In genomic region chr22:35315855-35316745, GRCh38 we compare ENCODE assay signal across 2 cellular contexts.
TF ChIP-seq lines count a peak whose summit lies in the region.

No MANE protein-coding gene starts in this region.

TF ChIP-seq in liver, 16 proteins besides CTCF, POLR2A, EP300 and RAD21:
- no peak for TF ChIP-seq NR2F2 (IDR thresholded peaks at IDR 0.05)
- no peak for TF ChIP-seq EGR1 (IDR thresholded peaks at IDR 0.05; ENCODE audit: low read depth in 2 of 2)
- TF ChIP-seq FOXA2 (IDR thresholded peaks at IDR 0.05), result no peak
- TF ChIP-seq JUND (IDR thresholded peaks at IDR 0.05), result no peak
- no peak for TF ChIP-seq GABPA (IDR thresholded peaks at IDR 0.05 in 1 of 2, conservative IDR thresholded peaks at IDR 0.05 in 1 of 2)
- no peak for TF ChIP-seq TAF1 (conservative IDR thresholded peaks at IDR 0.05)
- TF ChIP-seq SP1 (IDR thresholded peaks at IDR 0.05), result no peak
- no peak for TF ChIP-seq REST (IDR thresholded peaks at IDR 0.05)

TF ChIP-seq in HepG2, 621 proteins besides CTCF, POLR2A, EP300 and RAD21:
- no peak for TF ChIP-seq NKX3-1 (CRISPR knock-in tag; IDR thresholded peaks at IDR 0.05)
- no peak for TF ChIP-seq ZZZ3 (CRISPR knock-in tag; IDR thresholded peaks at IDR 0.05; ENCODE audit: borderline replicate concordance)
- no peak for TF ChIP-seq KLF12 (CRISPR knock-in tag; IDR thresholded peaks at IDR 0.05; ENCODE audit: borderline replicate concordance)
- TF ChIP-seq, protein P1, sequence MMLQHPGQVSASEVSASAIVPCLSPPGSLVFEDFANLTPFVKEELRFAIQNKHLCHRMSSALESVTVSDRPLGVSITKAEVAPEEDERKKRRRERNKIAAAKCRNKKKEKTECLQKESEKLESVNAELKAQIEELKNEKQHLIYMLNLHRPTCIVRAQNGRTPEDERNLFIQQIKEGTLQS (CRISPR knock-in tag; IDR thresholded peaks at IDR 0.05), result no peak
- no peak for TF ChIP-seq ZBTB1 (CRISPR knock-in tag; IDR thresholded peaks at IDR 0.05; ENCODE audit: borderline replicate concordance)
- no peak for TF ChIP-seq FOXC1 (CRISPR knock-in tag; IDR thresholded peaks at IDR 0.05; ENCODE audit: borderline replicate concordance)
- TF ChIP-seq ATF5 (CRISPR knock-in tag; IDR thresholded peaks at IDR 0.05; ENCODE audit: low read depth), result no peak
- TF ChIP-seq ZNF382 (CRISPR knock-in tag; IDR thresholded peaks at IDR 0.05; ENCODE audit: borderline replicate concordance), result no peak
- no peak for TF ChIP-seq SSRP1 (CRISPR knock-in tag; IDR thresholded peaks at IDR 0.05)
- TF ChIP-seq EZH2 (conservative IDR thresholded peaks at IDR 0.05; ENCODE audit: low read depth, low read length), result no peak
- no peak for TF ChIP-seq EHMT2 (IDR thresholded peaks at IDR 0.05; ENCODE audit: borderline replicate concordance, low read depth, low read length)
- TF ChIP-seq PBX2 (CRISPR knock-in tag; IDR thresholded peaks at IDR 0.05), result no peak
- TF ChIP-seq, protein P2, sequence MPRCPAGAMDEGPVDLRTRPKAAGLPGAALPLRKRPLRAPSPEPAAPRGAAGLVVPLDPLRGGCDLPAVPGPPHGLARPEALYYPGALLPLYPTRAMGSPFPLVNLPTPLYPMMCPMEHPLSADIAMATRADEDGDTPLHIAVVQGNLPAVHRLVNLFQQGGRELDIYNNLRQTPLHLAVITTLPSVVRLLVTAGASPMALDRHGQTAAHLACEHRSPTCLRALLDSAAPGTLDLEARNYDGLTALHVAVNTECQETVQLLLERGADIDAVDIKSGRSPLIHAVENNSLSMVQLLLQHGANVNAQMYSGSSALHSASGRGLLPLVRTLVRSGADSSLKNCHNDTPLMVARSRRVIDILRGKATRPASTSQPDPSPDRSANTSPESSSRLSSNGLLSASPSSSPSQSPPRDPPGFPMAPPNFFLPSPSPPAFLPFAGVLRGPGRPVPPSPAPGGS (CRISPR knock-in tag; IDR thresholded peaks at IDR 0.05), result no peak
- TF ChIP-seq, protein P3, sequence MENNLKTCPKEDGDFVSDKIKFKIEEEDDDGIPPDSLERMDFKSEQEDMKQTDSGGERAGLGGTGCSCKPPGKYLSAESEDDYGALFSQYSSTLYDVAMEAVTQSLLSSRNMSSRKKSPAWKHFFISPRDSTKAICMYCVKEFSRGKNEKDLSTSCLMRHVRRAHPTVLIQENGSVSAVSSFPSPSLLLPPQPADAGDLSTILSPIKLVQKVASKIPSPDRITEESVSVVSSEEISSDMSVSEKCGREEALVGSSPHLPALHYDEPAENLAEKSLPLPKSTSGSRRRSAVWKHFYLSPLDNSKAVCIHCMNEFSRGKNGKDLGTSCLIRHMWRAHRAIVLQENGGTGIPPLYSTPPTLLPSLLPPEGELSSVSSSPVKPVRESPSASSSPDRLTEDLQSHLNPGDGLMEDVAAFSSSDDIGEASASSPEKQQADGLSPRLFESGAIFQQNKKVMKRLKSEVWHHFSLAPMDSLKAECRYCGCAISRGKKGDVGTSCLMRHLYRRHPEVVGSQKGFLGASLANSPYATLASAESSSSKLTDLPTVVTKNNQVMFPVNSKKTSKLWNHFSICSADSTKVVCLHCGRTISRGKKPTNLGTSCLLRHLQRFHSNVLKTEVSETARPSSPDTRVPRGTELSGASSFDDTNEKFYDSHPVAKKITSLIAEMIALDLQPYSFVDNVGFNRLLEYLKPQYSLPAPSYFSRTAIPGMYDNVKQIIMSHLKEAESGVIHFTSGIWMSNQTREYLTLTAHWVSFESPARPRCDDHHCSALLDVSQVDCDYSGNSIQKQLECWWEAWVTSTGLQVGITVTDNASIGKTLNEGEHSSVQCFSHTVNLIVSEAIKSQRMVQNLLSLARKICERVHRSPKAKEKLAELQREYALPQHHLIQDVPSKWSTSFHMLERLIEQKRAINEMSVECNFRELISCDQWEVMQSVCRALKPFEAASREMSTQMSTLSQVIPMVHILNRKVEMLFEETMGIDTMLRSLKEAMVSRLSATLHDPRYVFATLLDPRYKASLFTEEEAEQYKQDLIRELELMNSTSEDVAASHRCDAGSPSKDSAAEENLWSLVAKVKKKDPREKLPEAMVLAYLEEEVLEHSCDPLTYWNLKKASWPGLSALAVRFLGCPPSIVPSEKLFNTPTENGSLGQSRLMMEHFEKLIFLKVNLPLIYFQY (CRISPR knock-in tag; IDR thresholded peaks at IDR 0.05; ENCODE audit: borderline replicate concordance), result no peak
- TF ChIP-seq ZNF691 (CRISPR knock-in tag; IDR thresholded peaks at IDR 0.05; ENCODE audit: borderline replicate concordance, low read depth), result no peak
- TF ChIP-seq POLR2G (IDR thresholded peaks at IDR 0.05; ENCODE audit: low read depth, low read length), result no peak
- no peak for TF ChIP-seq ZFAT (CRISPR knock-in tag; conservative IDR thresholded peaks at IDR 0.05)
- TF ChIP-seq KLF9 (CRISPR knock-in tag; IDR thresholded peaks at IDR 0.05; ENCODE audit: low read depth), result no peak
TF ChIP-seq in HepG2: peak in this region for 0.
